Comparison of ENCODE assay signal across 25 cellular contexts in the genomic region with DNA sequence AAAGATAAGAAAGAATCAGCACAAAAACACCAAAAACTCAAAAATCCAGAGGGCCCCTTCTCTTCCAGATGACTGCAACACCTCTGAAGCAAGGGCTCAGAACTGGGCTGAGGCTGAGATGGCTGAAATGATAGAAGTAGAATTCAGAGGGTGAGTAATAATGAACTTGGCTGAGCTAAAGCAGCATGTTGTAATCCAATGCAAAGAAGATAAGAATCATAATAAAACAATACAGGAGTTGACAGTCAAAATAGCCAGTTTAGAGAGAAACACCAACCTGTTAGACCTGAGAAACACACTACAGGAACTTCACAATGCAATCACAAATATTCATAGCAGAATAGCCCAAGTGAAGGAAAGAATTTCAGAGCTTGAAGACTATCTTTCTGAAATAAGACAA.
"Had no signal": no experiment of that assay in that cellular context is flagged by ENCODE, and none has a peak within 500 bp of the region (broad histone marks: within the 10 kb centered on the region; RNA-seq: fewer than 3 reads in every experiment).

No MANE protein-coding gene starts in this region.

- H3K36me3 Mint-ChIP-seq: activated CD4-positive, alpha-beta memory T cell treated with anti-CD3 and anti-CD28 coated beads for 36 hours; activated CD8-positive, alpha-beta memory T cell treated with anti-CD3 and anti-CD28 coated beads, Interleukin-2, amount 10 ng/mL, durations not matched to agents 7 days and 5 days; activated naive CD4-positive, alpha-beta T cell treated with anti-CD3 and anti-CD28 coated beads, Interleukin-2, amount 50 U/mL, for 24 hours had no signal

- H3K9me3 ChIP-seq: adrenal gland, colonic mucosa, right lobe of liver, thyroid gland had no signal

- H3K4me3 ChIP-seq: adrenal gland, colonic mucosa, dorsolateral prefrontal cortex, right lobe of liver, skin epidermis, thyroid gland had no signal

- H3K4me1 ChIP-seq: adrenal gland, colonic mucosa, right lobe of liver, thyroid gland had no signal

- H3K27me3 ChIP-seq: adrenal gland, colonic mucosa, dorsolateral prefrontal cortex, right lobe of liver, thyroid gland had no signal

- H3K4me1 Mint-ChIP-seq: activated CD8-positive, alpha-beta memory T cell treated with anti-CD3 and anti-CD28 coated beads, Interleukin-2, amount 10 ng/mL, durations not matched to agents 7 days and 5 days; activated naive CD4-positive, alpha-beta T cell treated with anti-CD3 and anti-CD28 coated beads, Interleukin-2, amount 50 U/mL, for 24 hours; naive thymus-derived CD4-positive, alpha-beta T cell; neural crest cell had no signal

- DNase-seq: activated CD4-positive, alpha-beta memory T cell treated with anti-CD3 and anti-CD28 coated beads for 36 hours; activated CD4-positive, alpha-beta T cell treated with anti-CD3 and anti-CD28 coated beads for 48 hours; activated CD8-positive, alpha-beta memory T cell treated with anti-CD3 and anti-CD28 coated beads, Interleukin-2, amount 10 ng/mL, durations not matched to agents 7 days and 5 days; activated gamma-delta T cell; activated T-cell treated with anti-CD3 and anti-CD28 coated beads for 4 hours; colonic mucosa; dorsolateral prefrontal cortex; effector memory CD8-positive, alpha-beta T cell; foreskin melanocyte; glutamatergic neuron; hippocampal formation; mesendoderm; naive thymus-derived CD4-positive, alpha-beta T cell; occipital lobe; right lobe of liver; stimulated activated CD4-positive, alpha-beta T cell treated with anti-CD3 and anti-CD28 coated beads, Interleukin-1b, Interleukin-23, amount 100 ng/mL, for 48 hours; substantia nigra; T-helper 9 cell; thyroid gland had no signal

- H3K27ac ChIP-seq: adrenal gland, colonic mucosa, dorsolateral prefrontal cortex, right lobe of liver, thyroid gland had no signal

- H3K4me3 Mint-ChIP-seq: activated CD4-positive, alpha-beta memory T cell treated with anti-CD3 and anti-CD28 coated beads for 36 hours; activated CD8-positive, alpha-beta memory T cell treated with anti-CD3 and anti-CD28 coated beads, Interleukin-2, amount 10 ng/mL, durations not matched to agents 7 days and 5 days; activated naive CD4-positive, alpha-beta T cell treated with anti-CD3 and anti-CD28 coated beads, Interleukin-2, amount 50 U/mL, for 24 hours; activated T-helper 1 cell treated with anti-CD3 and anti-CD28 coated beads, Interleukin-12 subunit alpha, Interleukin-12 subunit beta, Interleukin-2, Interleukin-4 antibody, amounts not matched to agents 30 ng/mL and 10 ng/mL and 1 ng/mL, durations not matched to agents 14 hours and 24 hours and 36 hours; effector memory CD8-positive, alpha-beta T cell; naive thymus-derived CD4-positive, alpha-beta T cell; neural crest cell; stimulated activated naive CD8-positive, alpha-beta T cell treated with anti-CD3 and anti-CD28 coated beads, Interleukin-15, Interleukin-2, amounts not matched to agents 100 ng/mL and 50 ng/mL, for 24 hours had no signal

- ATAC-seq: activated CD8-positive, alpha-beta memory T cell treated with anti-CD3 and anti-CD28 coated beads, Interleukin-2, amount 10 ng/mL, durations not matched to agents 7 days and 5 days; effector memory CD8-positive, alpha-beta T cell; naive thymus-derived CD4-positive, alpha-beta T cell; right lobe of liver had no signal

- H3K36me3 ChIP-seq: adrenal gland, colonic mucosa, right lobe of liver, thyroid gland had no signal

- H3K27me3 Mint-ChIP-seq: activated CD4-positive, alpha-beta memory T cell treated with anti-CD3 and anti-CD28 coated beads for 36 hours; activated CD8-positive, alpha-beta memory T cell treated with anti-CD3 and anti-CD28 coated beads, Interleukin-2, amount 10 ng/mL, durations not matched to agents 7 days and 5 days; activated naive CD4-positive, alpha-beta T cell treated with anti-CD3 and anti-CD28 coated beads, Interleukin-2, amount 50 U/mL, for 24 hours; effector memory CD8-positive, alpha-beta T cell; naive thymus-derived CD4-positive, alpha-beta T cell; stimulated activated naive CD8-positive, alpha-beta T cell treated with anti-CD3 and anti-CD28 coated beads, Interleukin-15, Interleukin-2, amounts not matched to agents 100 ng/mL and 50 ng/mL, for 24 hours had no signal

- H3K27ac Mint-ChIP-seq: activated CD4-positive, alpha-beta memory T cell treated with anti-CD3 and anti-CD28 coated beads for 36 hours; activated CD8-positive, alpha-beta memory T cell treated with anti-CD3 and anti-CD28 coated beads, Interleukin-2, amount 10 ng/mL, durations not matched to agents 7 days and 5 days; activated naive CD4-positive, alpha-beta T cell treated with anti-CD3 and anti-CD28 coated beads, Interleukin-2, amount 50 U/mL, for 24 hours; activated T-helper 1 cell treated with anti-CD3 and anti-CD28 coated beads, Interleukin-12 subunit alpha, Interleukin-12 subunit beta, Interleukin-2, Interleukin-4 antibody, amounts not matched to agents 30 ng/mL and 10 ng/mL and 1 ng/mL, durations not matched to agents 14 hours and 24 hours and 36 hours; effector memory CD8-positive, alpha-beta T cell; naive thymus-derived CD4-positive, alpha-beta T cell; stimulated activated naive CD8-positive, alpha-beta T cell treated with anti-CD3 and anti-CD28 coated beads, Interleukin-15, Interleukin-2, amounts not matched to agents 100 ng/mL and 50 ng/mL, for 24 hours had no signal
